In genomic region chr9:34178698-34179527, GRCh38 we compare ENCODE assay signal across 8 cellular contexts. TPM values are rescaled to one million over a fixed set of nuclear protein-coding genes. Genes with fewer than 3 reads are reported as not detected.
DNase-seq lines count a peak whose midpoint lies in the region; ATAC-seq and TF ChIP-seq lines count a peak whose summit lies in the region.

UBAP1 (plus strand) TSS chr9:34179043; CDS start chr9:34220915, 41,872 bp downstream.

- H3K4me3 ChIP-seq in H7 (ENCODE audit: insufficient read depth, low read depth, low read length), result peak within 1 kb of the TSS; percentile 61

- peaks cover 15% of the 10 kb centered on the region for H3K36me3 Mint-ChIP-seq in nephron progenitor cell (ENCODE audit: low read depth)

- no peaks in the 10 kb centered on the region for H3K36me3 ChIP-seq in H7 (replicated peaks; ENCODE audit: control insufficient read depth, insufficient read depth, low read length)

- peak within 1 kb of the TSS; percentile 99 for H3K27ac Mint-ChIP-seq in nephron progenitor cell
- H3K27ac Mint-ChIP-seq in stimulated activated naive CD8-positive, alpha-beta T cell treated with anti-CD3 and anti-CD28 coated beads, Interleukin-15, amount 100 ng/mL, for 72 hours, result peak within 1 kb of the TSS; percentile 95 to 99

- TF ChIP-seq CTCF in nephron progenitor cell (IDR thresholded peaks at IDR 0.05), result no peak

- peak; percentile 99 for ATAC-seq in stimulated activated naive CD8-positive, alpha-beta T cell treated with anti-CD3 and anti-CD28 coated beads, Interleukin-15, amount 100 ng/mL, for 72 hours

- peaks cover 20% of the 10 kb centered on the region for H3K4me1 Mint-ChIP-seq in nephron progenitor cell
- H3K4me1 Mint-ChIP-seq in stimulated activated naive CD8-positive, alpha-beta T cell treated with anti-CD3 and anti-CD28 coated beads, Interleukin-15, amount 100 ng/mL, for 72 hours, result peaks cover 22% of the 10 kb centered on the region

- H3K27me3 Mint-ChIP-seq in nephron progenitor cell (ENCODE audit: low read depth, poor library complexity), result no peaks in the 10 kb centered on the region
- no peaks in the 10 kb centered on the region for H3K27me3 Mint-ChIP-seq in stimulated activated naive CD8-positive, alpha-beta T cell treated with anti-CD3 and anti-CD28 coated beads, Interleukin-15, amount 100 ng/mL, for 72 hours

- peaks cover 4% of the 10 kb centered on the region for H3K9me3 Mint-ChIP-seq in nephron progenitor cell
- H3K9me3 Mint-ChIP-seq in stimulated activated naive CD8-positive, alpha-beta T cell treated with anti-CD3 and anti-CD28 coated beads, Interleukin-15, amount 100 ng/mL, for 72 hours, result no peaks in the 10 kb centered on the region

- no peaks in the 10 kb centered on the region for H3K27me3 ChIP-seq in H7 (ENCODE audit: control insufficient read depth, insufficient read depth, low read length)

- peak; percentile 98 for DNase-seq in ELF-1 (ENCODE audit: low read depth, low spot score)
- DNase-seq in H7, result peak; percentile 97
- DNase-seq in M059J (ENCODE audit: low read depth), result peak; percentile 99
- DNase-seq in SHP77 treated with DMSO at 0.1 percent for 48 hours (lab: John Stamatoyannopoulos, UW), result peak; percentile 60
- peak; percentile 98 for DNase-seq in activated effector memory CD4-positive, alpha-beta T cell treated with anti-CD3 and anti-CD28 coated beads, Interleukin-2, amount 50 U/mL, for 16 hours
- DNase-seq in fibroblast of the conjunctiva (ENCODE audit: low read depth), result peak; percentile 93
- peak; percentile 96 for DNase-seq in nephron progenitor cell
- peak; percentile 93 to 96 for DNase-seq in stimulated activated naive CD8-positive, alpha-beta T cell treated with anti-CD3 and anti-CD28 coated beads, Interleukin-15, amount 100 ng/mL, for 72 hours

- H3K4me3 Mint-ChIP-seq in nephron progenitor cell, result peak within 1 kb of the TSS; percentile 99
- peak within 1 kb of the TSS; percentile 92 to 94 for H3K4me3 Mint-ChIP-seq in stimulated activated naive CD8-positive, alpha-beta T cell treated with anti-CD3 and anti-CD28 coated beads, Interleukin-15, amount 100 ng/mL, for 72 hours

RNA-seq across cellular contexts. Expression of gene UBAP1, which starts in this region (rescaled TPM):
- 28.3 and 29.0 TPM in 2 replicates for total RNA-seq in H7 (2014; rRNA removed; shearing (Covaris generic))
- total RNA-seq in M059J (2014; rRNA removed; shearing (Covaris generic)), result 33.2 and 40.4 TPM in 2 replicates

Comparison
In these comparisons a context has a peak if more than half of its experiments do, and no peak if none do; other contexts are left out.
1. Peak in every context shown above with its lines: DNase-seq, ATAC-seq and H3K4me3 ChIP-seq.